In the genomic region with DNA sequence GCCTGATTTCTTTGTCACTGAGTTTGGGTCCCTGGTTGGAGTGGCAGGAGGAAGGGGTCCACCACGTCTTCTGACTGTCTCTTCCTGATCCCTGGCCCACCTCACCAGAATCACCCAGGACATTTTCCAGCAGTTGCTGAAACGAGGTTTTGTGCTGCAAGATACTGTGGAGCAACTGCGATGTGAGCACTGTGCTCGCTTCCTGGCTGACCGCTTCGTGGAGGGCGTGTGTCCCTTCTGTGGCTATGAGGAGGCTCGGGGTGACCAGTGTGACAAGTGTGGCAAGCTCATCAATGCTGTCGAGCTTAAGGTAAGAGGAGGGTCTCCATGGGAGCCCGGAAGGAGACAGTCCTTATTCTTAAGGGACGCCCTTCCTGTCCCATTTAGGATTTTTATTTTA, we compare ENCODE assay signal across 18 cellular contexts. TPM values are rescaled to one million over a fixed set of nuclear protein-coding genes. Genes with fewer than 3 reads are reported as not detected.
A peak's percentile ranks its signal among the peaks of the same experiment; 100 is the strongest.
DNase-seq lines count a peak whose midpoint lies in the region; ATAC-seq, FAIRE-seq and TF ChIP-seq lines count a peak whose summit lies in the region.
"Had no signal": no experiment of that assay in that cellular context is flagged by ENCODE, and none has a peak within 500 bp of the region (broad histone marks: within the 10 kb centered on the region; RNA-seq: fewer than 3 reads in every experiment).

No MANE protein-coding gene starts in this region.

- ATAC-seq in activated naive CD4-positive, alpha-beta T cell treated with anti-CD3 and anti-CD28 coated beads, Interleukin-2, amount 50 U/mL, for 72 hours: no peak
- no peak for ATAC-seq in K562
- ATAC-seq in memory B cell (ENCODE audit: low read depth): no peak
- ATAC-seq: A549 had no signal

- FAIRE-seq in K562 (lab: Jason Lieb, UNC) (no peak), D721Med (lab: Jason Lieb, UNC) (no peak)
- FAIRE-seq: A549, GM12892, GM18507 had no signal

- CTCF ChIA-PET in K562 (lab: Yijun Ruan, JAX; ENCODE audit: low intra/inter-chr PET ratio): no interaction called here

- no peaks in the 10 kb centered on the region for H3K9me3 Mint-ChIP-seq in activated naive CD4-positive, alpha-beta T cell treated with anti-CD3 and anti-CD28 coated beads, Interleukin-2, amount 50 U/mL, for 24 hours
- H3K9me3 Mint-ChIP-seq in activated naive CD4-positive, alpha-beta T cell treated with anti-CD3 and anti-CD28 coated beads, Interleukin-2, amount 50 U/mL, for 72 hours: peaks cover 0 to 4% of the 10 kb centered on the region in 2 donors
- H3K9me3 Mint-ChIP-seq in memory B cell: no peaks in the 10 kb centered on the region
- H3K9me3 Mint-ChIP-seq: CD4-positive, alpha-beta T cell had no signal

- no peak overlapping the region for H3K4me3 ChIP-seq in K562
- H3K4me3 ChIP-seq: A549, HAP-1 had no signal

- peaks cover 85% of the 10 kb centered on the region for H3K36me3 ChIP-seq in K562 (ENCODE audit: control insufficient read depth, insufficient read depth, low read length)

- H3K79me2 ChIP-seq in K562 (ENCODE audit: control insufficient read depth, insufficient read depth, low read length): peaks cover 9% of the 10 kb centered on the region; the same call in 1 of the 3 replicates

- no peak overlapping the region for H3K27ac ChIP-seq in K562 (ENCODE audit: extremely low read depth, low read depth, low read length)
- H3K27ac ChIP-seq: 22Rv1, A549, C4-2B had no signal

- no peak for TF ChIP-seq RAD21 in K562 (CRISPR knock-in tag; conservative IDR thresholded peaks at IDR 0.05 in 1 of 2, IDR thresholded peaks at IDR 0.05 in 1 of 2)

- 0 out of 2 replicates have a peak, but pooled peaks cover 3% of the 10 kb centered on the region for H3K9me3 ChIP-seq in K562 (replicated peaks; ENCODE audit: control insufficient read depth, insufficient read depth, low read depth, low read length)
- H3K9me3 ChIP-seq: A549, HAP-1 had no signal

- H3K27me3 Mint-ChIP-seq in activated naive CD4-positive, alpha-beta T cell treated with anti-CD3 and anti-CD28 coated beads, Interleukin-2, amount 50 U/mL, for 24 hours: no peaks in the 10 kb centered on the region
- H3K27me3 Mint-ChIP-seq in memory B cell: no peaks in the 10 kb centered on the region
- H3K27me3 Mint-ChIP-seq: CD4-positive, alpha-beta T cell had no signal

- intact Hi-C loops in K562 (cut with micrococcal nuclease): no loop called here

- H3K4me2 ChIP-seq in K562 (ENCODE audit: insufficient read depth, low read length): no peak overlapping the region
- H3K4me2 ChIP-seq: A549 had no signal

- H3K9me1 ChIP-seq in K562 (ENCODE audit: control insufficient read depth, insufficient read depth, low read length): peaks cover 6% of the 10 kb centered on the region

- in situ Hi-C loops in K562 (cut with MboI) (no loop called here), G401 (cut with HindIII; ENCODE audit: low sequenced_read_pairs) (no loop called here)

- no peaks in the 10 kb centered on the region; a peak in 1 of 5 replicates for H3K4me1 ChIP-seq in K562 (replicated peaks in 1 of 2; ENCODE audit: control insufficient read depth in 2 of 2, insufficient read depth in 2 of 2, low read length in 2 of 2)
- H3K4me1 ChIP-seq: A549 had no signal

- no peak for TF ChIP-seq POLR2A in K562 (conservative IDR thresholded peaks at IDR 0.05)

- TF ChIP-seq EP300 in K562 (IDR thresholded peaks at IDR 0.05; ENCODE audit: low read length): no peak

- H2AFZ ChIP-seq in K562 (ENCODE audit: low read depth, low read length): no peak overlapping the region

- 96% methylated on average over 11 of the region's 11 CpGs for WGBS in K562 (ENCODE audit: insufficient coverage, low coverage, missing lambda C conversion rate)

- no peaks in the 10 kb centered on the region for H3K27me3 ChIP-seq in K562 (ENCODE audit: control insufficient read depth in 2 of 2, insufficient read depth in 2 of 2, low read length in 2 of 2)

- POLR2A ChIA-PET in K562 (lab: Yijun Ruan, JAX): interaction anchor here (0.6 to 2.3 kb wide), 10 partner anchors 11 to 81 kb away, joined by 3 to 7 read pairs (median 3); partner anchors contain the start of genes INHBE and MARS1

- TF ChIP-seq CTCF in K562 (IDR thresholded peaks at IDR 0.05 in 2 of 3, conservative IDR thresholded peaks at IDR 0.05 in 1 of 3; ENCODE audit: insufficient read depth in 2 of 3, low read depth in 1 of 3, low read length in 3 of 3) (no peak), D721Med (IDR thresholded peaks at IDR 0.05; ENCODE audit: insufficient read depth, missing control alignments) (no peak)

- no peak overlapping the region for H3K9ac ChIP-seq in K562 (ENCODE audit: insufficient read depth in 1 of 2, low read depth in 2 of 2, low read length in 2 of 2)

- DNase-seq in activated naive CD4-positive, alpha-beta T cell treated with anti-CD3 and anti-CD28 coated beads, Interleukin-2, amount 50 U/mL, for 72 hours (ENCODE audit: low spot score in 2 of 2): no peak
- DNase-seq in K562 (ENCODE audit: extremely low read depth in 1 of 4, low spot score in 3 of 4) (no peak), memory B cell (ENCODE audit: low spot score in 2 of 2) (no peak), G401 (ENCODE audit: low spot score) (no peak), T1000 (lab: John Stamatoyannopoulos, UW) (no peak), D721Med (ENCODE audit: insufficient read length, low spot score) (no peak)
- no peak for DNase-seq in activated effector memory CD4-positive, alpha-beta T cell treated with Interleukin-2 at 50 U/mL for 16 hours
- DNase-seq: AML-193; CD4-positive, alpha-beta T cell; DMS79 treated with DMSO at 0.1 percent for 48 hours had no signal

- no peak overlapping the region for H3K4me3 Mint-ChIP-seq in activated naive CD4-positive, alpha-beta T cell treated with anti-CD3 and anti-CD28 coated beads, Interleukin-2, amount 50 U/mL, for 24 hours
- H3K4me3 Mint-ChIP-seq in memory B cell: no peak overlapping the region
- H3K4me3 Mint-ChIP-seq: CD4-positive, alpha-beta T cell had no signal

- H3K4me1 Mint-ChIP-seq in activated naive CD4-positive, alpha-beta T cell treated with anti-CD3 and anti-CD28 coated beads, Interleukin-2, amount 50 U/mL, for 24 hours: peaks cover 19% of the 10 kb centered on the region
- H3K4me1 Mint-ChIP-seq in memory B cell: peaks cover 15% of the 10 kb centered on the region

- BruUV-seq in K562 (replicated peaks; lab: Mats Ljungman, UMichigan): no TSS peak

- H4K20me1 ChIP-seq in K562 (replicated peaks; ENCODE audit: control insufficient read depth, insufficient read depth, low read length): 0 out of 2 replicates have a peak, but pooled peaks cover 3% of the 10 kb centered on the region

- H3K27ac Mint-ChIP-seq in activated naive CD4-positive, alpha-beta T cell treated with anti-CD3 and anti-CD28 coated beads, Interleukin-2, amount 50 U/mL, for 24 hours: peak overlapping the region; percentile 79
- no peak overlapping the region for H3K27ac Mint-ChIP-seq in activated naive CD4-positive, alpha-beta T cell treated with anti-CD3 and anti-CD28 coated beads, Interleukin-2, amount 50 U/mL, for 72 hours
- H3K27ac Mint-ChIP-seq in memory B cell: peak overlapping the region; percentile 61
- H3K27ac Mint-ChIP-seq: CD4-positive, alpha-beta T cell had no signal

- H3K36me3 Mint-ChIP-seq in activated naive CD4-positive, alpha-beta T cell treated with anti-CD3 and anti-CD28 coated beads, Interleukin-2, amount 50 U/mL, for 24 hours: peaks cover 27% of the 10 kb centered on the region
- H3K36me3 Mint-ChIP-seq in activated naive CD4-positive, alpha-beta T cell treated with anti-CD3 and anti-CD28 coated beads, Interleukin-2, amount 50 U/mL, for 72 hours: peaks cover 40 to 54% of the 10 kb centered on the region in 2 donors
- peaks cover 35% of the 10 kb centered on the region for H3K36me3 Mint-ChIP-seq in memory B cell

RNA-seq across cellular contexts. Expression of gene MARS1, which starts 12.3 kb away (rescaled TPM):
- 100 to 1,000 TPM; 267 to 292 TPM for total RNA-seq in activated naive CD4-positive, alpha-beta T cell treated with anti-CD3 and anti-CD28 coated beads, Interleukin-2, amount 50 U/mL, for 72 hours
- total RNA-seq in K562 (2011; cell fraction: chromatin; rRNA removed; ENCODE audit: low replicate concordance): 823 and 1,075 TPM in 2 replicates
- total RNA-seq in K562 (2011; cell fraction: nucleolus; rRNA removed): 517 and 536 TPM in 2 replicates
- 605 and 612 TPM in 2 replicates for total RNA-seq in K562 (2011; cell fraction: nucleoplasm; rRNA removed)
- 231 and 232 TPM in 2 replicates for total RNA-seq in K562 (2014; rRNA removed)
- 220 and 245 TPM in 2 replicates for total RNA-seq in K562 (2014; rRNA removed; fragmentation: Illumina TruSeq; extraction: Trizol)
- total RNA-seq in K562 (2015; rRNA removed; fragmentation: Illumina TruSeq; extraction: Trizol): 158 and 169 TPM in 2 replicates
- total RNA-seq in K562 (2021): 339 and 382 TPM in 2 replicates
- 145 and 271 TPM in 2 replicates for polyA plus RNA-seq in K562 (2011; rRNA removed)
- polyA plus RNA-seq in K562 (2011; cell fraction: cytosol; rRNA removed): 137 and 183 TPM in 2 replicates
- polyA plus RNA-seq in K562 (2011; cell fraction: nucleus; rRNA removed): 838 and 1,308 TPM in 2 replicates
- polyA plus RNA-seq in K562 (2012): 210 and 555 TPM in 2 replicates
- polyA plus RNA-seq in K562 (2014; fragmentation: Illumina TruSeq; extraction: Trizol): 298 and 362 TPM in 2 replicates
- 100 to 1,000 TPM; 117 to 168 TPM for polyA plus RNA-seq in K562 (2014; fragmentation: Nextera tagmentation; extraction: Ambion mirVana)
- 221 and 229 TPM in 2 replicates for polyA plus RNA-seq in K562 (2014; rRNA removed)
- 171 and 257 TPM in 2 replicates for polyA minus RNA-seq in K562 (2011; rRNA and poly(A)+ RNA removed)
- polyA minus RNA-seq in K562 (2011; cell fraction: cytosol; rRNA and poly(A)+ RNA removed): 105 and 116 TPM in 2 replicates
- 226 and 398 TPM in 2 replicates for polyA minus RNA-seq in K562 (2011; cell fraction: nucleus; rRNA and poly(A)+ RNA removed)
- total RNA-seq in G401 (2014; rRNA removed; shearing (Covaris generic)): 220 and 246 TPM in 2 replicates

RNA-seq across cellular contexts. Expression of gene DDIT3, which starts 20.1 kb away (rescaled TPM):
- total RNA-seq in activated naive CD4-positive, alpha-beta T cell treated with anti-CD3 and anti-CD28 coated beads, Interleukin-2, amount 50 U/mL, for 72 hours: 10 to 100 TPM; 24.9 to 79.8 TPM
- total RNA-seq in K562 (2011; cell fraction: chromatin; rRNA removed; ENCODE audit: low replicate concordance): 172 and 185 TPM in 2 replicates
- 119 and 124 TPM in 2 replicates for total RNA-seq in K562 (2011; cell fraction: nucleolus; rRNA removed)
- 106 and 127 TPM in 2 replicates for total RNA-seq in K562 (2011; cell fraction: nucleoplasm; rRNA removed)
- 68.2 and 89.9 TPM in 2 replicates for total RNA-seq in K562 (2014; rRNA removed)
- total RNA-seq in K562 (2014; rRNA removed; fragmentation: Illumina TruSeq; extraction: Trizol): 89.6 and 104 TPM in 2 replicates
- total RNA-seq in K562 (2015; rRNA removed; fragmentation: Illumina TruSeq; extraction: Trizol): 53.7 and 59.1 TPM in 2 replicates
- 56.8 and 61.8 TPM in 2 replicates for total RNA-seq in K562 (2021)
- polyA plus RNA-seq in K562 (2011; rRNA removed): 99.0 and 118 TPM in 2 replicates
- polyA plus RNA-seq in K562 (2011; cell fraction: cytosol; rRNA removed): 29.5 and 56.7 TPM in 2 replicates
- 133 and 186 TPM in 2 replicates for polyA plus RNA-seq in K562 (2011; cell fraction: nucleus; rRNA removed)
- polyA plus RNA-seq in K562 (2012): 99.5 and 353 TPM in 2 replicates
- 83.9 and 103 TPM in 2 replicates for polyA plus RNA-seq in K562 (2014; fragmentation: Illumina TruSeq; extraction: Trizol)
- polyA plus RNA-seq in K562 (2014; fragmentation: Nextera tagmentation; extraction: Ambion mirVana): 100 to 1,000 TPM; 254 to 272 TPM
- polyA plus RNA-seq in K562 (2014; rRNA removed): 87.2 and 127 TPM in 2 replicates
- 37.2 and 59.6 TPM in 2 replicates for polyA minus RNA-seq in K562 (2011; rRNA and poly(A)+ RNA removed)
- polyA minus RNA-seq in K562 (2011; cell fraction: cytosol; rRNA and poly(A)+ RNA removed): 22.3 and 23.0 TPM in 2 replicates
- 25.7 and 57.9 TPM in 2 replicates for polyA minus RNA-seq in K562 (2011; cell fraction: nucleus; rRNA and poly(A)+ RNA removed)
- 23.7 and 24.6 TPM in 2 replicates for total RNA-seq in G401 (2014; rRNA removed; shearing (Covaris generic))

RNA-seq across cellular contexts. Expression of gene ARHGAP9, which starts 20.5 kb away (rescaled TPM):
- 100 to 1,000 TPM; 151 to 195 TPM for total RNA-seq in activated naive CD4-positive, alpha-beta T cell treated with anti-CD3 and anti-CD28 coated beads, Interleukin-2, amount 50 U/mL, for 72 hours
- total RNA-seq in K562 (2011; cell fraction: chromatin; rRNA removed; ENCODE audit: low replicate concordance): 8.4 and 15.8 TPM in 2 replicates
- total RNA-seq in K562 (2011; cell fraction: nucleolus; rRNA removed): 5.3 and 7.2 TPM in 2 replicates
- 7.3 and 8.5 TPM in 2 replicates for total RNA-seq in K562 (2011; cell fraction: nucleoplasm; rRNA removed)
- 3.8 and 4.6 TPM in 2 replicates for total RNA-seq in K562 (2014; rRNA removed)
- total RNA-seq in K562 (2014; rRNA removed; fragmentation: Illumina TruSeq; extraction: Trizol): 3.1 and 4.2 TPM in 2 replicates
- total RNA-seq in K562 (2015; rRNA removed; fragmentation: Illumina TruSeq; extraction: Trizol): 5.1 and 5.8 TPM in 2 replicates
- 5.9 and 6.0 TPM in 2 replicates for total RNA-seq in K562 (2021)
- 6.5 and 22.7 TPM in 2 replicates for polyA plus RNA-seq in K562 (2011; rRNA removed)
- 7.6 and 14.0 TPM in 2 replicates for polyA plus RNA-seq in K562 (2011; cell fraction: cytosol; rRNA removed)
- 53.3 and 109 TPM in 2 replicates for polyA plus RNA-seq in K562 (2011; cell fraction: nucleus; rRNA removed)
- 5.2 and 15.6 TPM in 2 replicates for polyA plus RNA-seq in K562 (2012)
- 5.4 and 6.5 TPM in 2 replicates for polyA plus RNA-seq in K562 (2014; fragmentation: Illumina TruSeq; extraction: Trizol)
- 1 to 10 TPM; 1.5 to 2.0 TPM for polyA plus RNA-seq in K562 (2014; fragmentation: Nextera tagmentation; extraction: Ambion mirVana)
- 3.3 and 10.2 TPM in 2 replicates for polyA plus RNA-seq in K562 (2014; rRNA removed)
- 2.8 and 7.2 TPM in 2 replicates for polyA minus RNA-seq in K562 (2011; rRNA and poly(A)+ RNA removed)
- polyA minus RNA-seq in K562 (2011; cell fraction: cytosol; rRNA and poly(A)+ RNA removed): 1.5 and 8.5 TPM in 2 replicates
- polyA minus RNA-seq in K562 (2011; cell fraction: nucleus; rRNA and poly(A)+ RNA removed): 4.3 and 13.0 TPM in 2 replicates
- total RNA-seq in G401 (2014; rRNA removed; shearing (Covaris generic)): 0.18 TPM in 1 of 2 replicates, not detected in the other
- total RNA-seq: H4 had no signal

RNA-seq across cellular contexts. Expression of gene MBD6, which starts 22.4 kb away (rescaled TPM):
- total RNA-seq in activated naive CD4-positive, alpha-beta T cell treated with anti-CD3 and anti-CD28 coated beads, Interleukin-2, amount 50 U/mL, for 72 hours: 10 to 100 TPM; 66.4 to 77.5 TPM
- 77.3 and 118 TPM in 2 replicates for total RNA-seq in K562 (2011; cell fraction: chromatin; rRNA removed; ENCODE audit: low replicate concordance)
- 43.2 and 44.7 TPM in 2 replicates for total RNA-seq in K562 (2011; cell fraction: nucleolus; rRNA removed)
- total RNA-seq in K562 (2011; cell fraction: nucleoplasm; rRNA removed): 49.3 and 57.0 TPM in 2 replicates
- total RNA-seq in K562 (2014; rRNA removed) (4.7 and 6.3 TPM in 2 replicates), K562 (2014; rRNA removed; fragmentation: Illumina TruSeq; extraction: Trizol) (2.7 and 3.8 TPM in 2 replicates), K562 (2015; rRNA removed; fragmentation: Illumina TruSeq; extraction: Trizol) (3.6 and 6.1 TPM in 2 replicates), K562 (2021) (46.6 and 54.8 TPM in 2 replicates)
- polyA plus RNA-seq in K562 (2011; rRNA removed) (2.0 and 6.8 TPM in 2 replicates), K562 (2014; fragmentation: Illumina TruSeq; extraction: Trizol) (14.1 and 20.3 TPM in 2 replicates), K562 (2014; fragmentation: Nextera tagmentation; extraction: Ambion mirVana) (1 to 10 TPM; 2.6 to 2.9 TPM), K562 (2014; rRNA removed) (12.2 and 19.8 TPM in 2 replicates)
- polyA plus RNA-seq in K562 (2011; cell fraction: cytosol; rRNA removed): 1.1 and 1.4 TPM in 2 replicates
- polyA plus RNA-seq in K562 (2011; cell fraction: nucleus; rRNA removed): 25.0 and 38.2 TPM in 2 replicates
- polyA plus RNA-seq in K562 (2012): 21.1 and 37.7 TPM in 2 replicates
- polyA minus RNA-seq in K562 (2011; rRNA and poly(A)+ RNA removed): 1.7 and 4.1 TPM in 2 replicates
- polyA minus RNA-seq in K562 (2011; cell fraction: cytosol; rRNA and poly(A)+ RNA removed): 5.2 and 13.3 TPM in 2 replicates
- 15.5 and 20.1 TPM in 2 replicates for polyA minus RNA-seq in K562 (2011; cell fraction: nucleus; rRNA and poly(A)+ RNA removed)
- 1.4 and 2.1 TPM in 2 replicates for total RNA-seq in G401 (2014; rRNA removed; shearing (Covaris generic))

RNA-seq across cellular contexts. Expression of gene GLI1, which starts 40.6 kb away (rescaled TPM):
- total RNA-seq in activated naive CD4-positive, alpha-beta T cell treated with anti-CD3 and anti-CD28 coated beads, Interleukin-2, amount 50 U/mL, for 72 hours: under 1 TPM in 1 of 2 donors, not detected in 1; 0.49 TPM
- 1.4 and 2.9 TPM in 2 replicates for total RNA-seq in K562 (2011; cell fraction: chromatin; rRNA removed; ENCODE audit: low replicate concordance)
- total RNA-seq in K562 (2011; cell fraction: nucleolus; rRNA removed): 1.0 and 1.3 TPM in 2 replicates
- 2.0 and 2.7 TPM in 2 replicates for total RNA-seq in K562 (2011; cell fraction: nucleoplasm; rRNA removed)
- total RNA-seq in K562 (2014; rRNA removed) (0.33 and 0.41 TPM in 2 replicates), K562 (2014; rRNA removed; fragmentation: Illumina TruSeq; extraction: Trizol) (0.76 and 0.80 TPM in 2 replicates), K562 (2015; rRNA removed; fragmentation: Illumina TruSeq; extraction: Trizol) (0.30 and 2.2 TPM in 2 replicates), K562 (2021) (2.1 and 3.7 TPM in 2 replicates)
- polyA plus RNA-seq in K562 (2011; rRNA removed) (0.33 and 1.1 TPM in 2 replicates), K562 (2014; fragmentation: Illumina TruSeq; extraction: Trizol) (0.61 and 0.80 TPM in 2 replicates), K562 (2014; fragmentation: Nextera tagmentation; extraction: Ambion mirVana) (under 1 TPM; 0.24 to 0.31 TPM), K562 (2014; rRNA removed) (0.51 and 0.64 TPM in 2 replicates)
- 0.63 and 0.64 TPM in 2 replicates for polyA plus RNA-seq in K562 (2011; cell fraction: cytosol; rRNA removed)
- 2.0 and 3.7 TPM in 2 replicates for polyA plus RNA-seq in K562 (2011; cell fraction: nucleus; rRNA removed)
- polyA plus RNA-seq in K562 (2012): 2.2 and 3.2 TPM in 2 replicates
- 0.36 and 0.81 TPM in 2 replicates for polyA minus RNA-seq in K562 (2011; rRNA and poly(A)+ RNA removed)
- polyA minus RNA-seq in K562 (2011; cell fraction: cytosol; rRNA and poly(A)+ RNA removed): not detected in 2 replicates
- 0.33 and 0.81 TPM in 2 replicates for polyA minus RNA-seq in K562 (2011; cell fraction: nucleus; rRNA and poly(A)+ RNA removed)
- 4.7 and 6.4 TPM in 2 replicates for total RNA-seq in G401 (2014; rRNA removed; shearing (Covaris generic))

Comparison
In these comparisons a context has a peak if more than half of its experiments do, and no peak if none do; other contexts are left out.
1. H3K27ac Mint-ChIP-seq: peak in activated naive CD4-positive, alpha-beta T cell treated with anti-CD3 and anti-CD28 coated beads, Interleukin-2, amount 50 U/mL, for 24 hours (single experiment) and memory B cell (single experiment); none in activated naive CD4-positive, alpha-beta T cell treated with anti-CD3 and anti-CD28 coated beads, Interleukin-2, amount 50 U/mL, for 72 hours (0 of 2).
2. RNA of gene ARHGAP9, which starts 20.5 kb away (total RNA-seq): 151 to 195 TPM in activated naive CD4-positive, alpha-beta T cell treated with anti-CD3 and anti-CD28 coated beads, Interleukin-2, amount 50 U/mL, for 72 hours; 3.1 to 15.8 TPM in K562 and 0.18 TPM in G401; every median in the first group is over 4 times any median in the second.